ENCODE assay signal across 8 cellular contexts in the genomic region with DNA sequence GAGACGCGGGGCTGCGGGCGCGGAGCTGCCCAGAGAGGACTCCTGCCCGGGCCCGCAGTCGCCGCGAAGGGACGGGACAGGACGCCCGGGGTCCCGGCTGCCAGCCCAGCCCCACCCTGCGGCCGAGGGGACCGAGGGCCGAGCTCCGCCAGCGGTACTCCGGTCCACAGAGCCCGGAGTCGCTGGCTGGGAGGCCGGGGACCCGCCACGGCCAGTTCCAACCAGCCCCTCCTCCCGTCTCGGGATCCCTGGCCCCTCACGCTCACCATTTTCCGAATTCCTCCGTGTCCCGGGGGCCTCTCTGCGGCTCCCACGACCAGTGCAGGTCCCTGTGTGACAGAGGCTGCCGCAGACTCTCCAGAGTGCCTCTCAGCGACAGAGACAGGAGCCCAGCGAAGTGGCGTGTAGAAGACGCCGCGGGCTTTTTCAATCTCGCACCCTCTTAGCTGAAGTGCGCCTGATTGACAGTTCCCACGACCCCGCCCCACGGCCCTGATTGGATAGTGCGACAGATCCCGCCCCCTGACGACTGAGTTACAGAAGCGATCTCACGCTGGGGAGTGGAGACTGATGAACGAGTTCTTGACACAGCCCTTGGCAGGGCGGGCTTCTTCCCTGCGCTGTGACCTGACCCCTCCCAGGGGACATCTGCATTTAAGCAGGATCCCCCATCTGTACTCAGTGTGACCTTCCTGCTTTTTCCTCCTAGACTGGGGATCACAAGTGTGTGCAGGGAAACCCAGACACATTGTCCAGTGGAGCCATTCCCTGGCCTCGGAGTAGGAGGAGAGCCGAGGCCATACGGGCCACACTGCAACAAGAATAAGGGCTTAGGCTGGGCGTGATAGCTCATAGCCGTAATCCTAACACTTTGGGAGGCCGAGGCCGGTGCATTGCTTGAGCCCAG. TPM values are rescaled to one million over a fixed set of nuclear protein-coding genes. Genes with fewer than 3 reads are reported as not detected.
A peak's percentile ranks its signal among the peaks of the same experiment; 100 is the strongest.
DNase-seq lines count a peak whose midpoint lies in the region; ATAC-seq and TF ChIP-seq lines count a peak whose summit lies in the region.

No MANE protein-coding gene starts in this region.

- H3K27ac ChIP-seq in MM.1S (ENCODE audit: low read length) (no peak overlapping the region), ovary (no peak overlapping the region), thymus (ENCODE audit: low read depth) (no peak overlapping the region)

- no peak for TF ChIP-seq EP300 in ovary (IDR thresholded peaks at IDR 0.05)

- no peak for TF ChIP-seq POLR2A in ovary (IDR thresholded peaks at IDR 0.05)

- DNase-seq in COR-L47 (lab: John Stamatoyannopoulos, UW) (peak; percentile 94), MM.1S (peak; percentile 85), SKM-1 treated with dmso at 0.1 percent for 144 hours (lab: John Stamatoyannopoulos, UW; ENCODE audit: unreplicated experiment) (peak; percentile 94), Right ventricle myocardium inferior (ENCODE audit: missing footprints) (peak; percentile 96), ovary (peak; percentile 92 to 96 (median 95))
- peak; percentile 91 for DNase-seq in activated naive CD8-positive, alpha-beta T cell treated with anti-CD3 and anti-CD28 coated beads for 36 hours

- H3K9ac ChIP-seq in MM.1S (ENCODE audit: low read length): peak overlapping the region; percentile 30; the same call in 1 of the 2 replicates

- peak overlapping the region; percentile 69 for H2AFZ ChIP-seq in MM.1S (ENCODE audit: low read length)

- peak overlapping the region; percentile 94 for H3K4me3 Mint-ChIP-seq in activated naive CD8-positive, alpha-beta T cell treated with anti-CD3 and anti-CD28 coated beads for 36 hours

- H3K9me3 ChIP-seq in MM.1S (replicated peaks; ENCODE audit: insufficient read depth, low read length): no peaks in the 10 kb centered on the region
- no peaks in the 10 kb centered on the region for H3K9me3 ChIP-seq in ovary
- H3K9me3 ChIP-seq in thymus (ENCODE audit: control insufficient read depth): no peaks in the 10 kb centered on the region

- H3K27ac Mint-ChIP-seq in activated naive CD8-positive, alpha-beta T cell treated with anti-CD3 and anti-CD28 coated beads for 36 hours: peak overlapping the region; percentile 79

- H3K4me3 ChIP-seq in MM.1S (ENCODE audit: low read length): peak overlapping the region; percentile 65
- H3K4me3 ChIP-seq in ovary: peak overlapping the region; percentile 61
- peak overlapping the region; percentile 63 for H3K4me3 ChIP-seq in thymus (ENCODE audit: low read length)

- ATAC-seq in GM21737 (IDR thresholded peaks at IDR 0.05; ENCODE audit: unreplicated experiment) (peak; percentile 92), Right ventricle myocardium inferior (peak; percentile 100)

- TF ChIP-seq CTCF in MM.1S (IDR thresholded peaks at IDR 0.05; ENCODE audit: low read length): no peak
- TF ChIP-seq CTCF in ovary (IDR thresholded peaks at IDR 0.05): no peak

- H3K4me1 Mint-ChIP-seq in activated naive CD8-positive, alpha-beta T cell treated with anti-CD3 and anti-CD28 coated beads for 36 hours: peaks cover 14% of the 10 kb centered on the region

- no peaks in the 10 kb centered on the region for H3F3A ChIP-seq in MM.1S (ENCODE audit: insufficient read depth, low read length)

- H3K27me3 Mint-ChIP-seq in activated naive CD8-positive, alpha-beta T cell treated with anti-CD3 and anti-CD28 coated beads for 36 hours: peaks cover 62% of the 10 kb centered on the region

- intact Hi-C loops in Right ventricle myocardium inferior (cut with DNase I) (loop anchor here (1.0 kb wide), 1 partner anchor 44 kb away; a partner anchor contains a TSS), ovary (cut with DNase I) (no loop called here)

- WGBS in ovary, 3 donors: 2 to 3% (median 2%) methylated on average over 47 to 61 of the region's 61 CpGs
- 7% methylated on average over 61 of the region's 61 CpGs for WGBS in thymus

- H4K20me1 ChIP-seq in MM.1S (ENCODE audit: insufficient read depth, low read length): no peaks in the 10 kb centered on the region

- no peaks in the 10 kb centered on the region for H3K79me2 ChIP-seq in MM.1S (ENCODE audit: low read length)

- no peaks in the 10 kb centered on the region for H3K9me2 ChIP-seq in MM.1S (replicated peaks; ENCODE audit: insufficient read depth, low read length)

- peak overlapping the region; percentile 64 for H3K4me2 ChIP-seq in MM.1S (ENCODE audit: low read depth, low read length)

- peaks cover 1% of the 10 kb centered on the region for H3K36me3 Mint-ChIP-seq in activated naive CD8-positive, alpha-beta T cell treated with anti-CD3 and anti-CD28 coated beads for 36 hours

- H3K4me1 ChIP-seq in MM.1S (ENCODE audit: low read length) (no peaks in the 10 kb centered on the region), ovary (ENCODE audit: insufficient read depth) (no peaks in the 10 kb centered on the region), thymus (ENCODE audit: control insufficient read depth, insufficient read depth, low read length) (peaks cover 15% of the 10 kb centered on the region)

- H3K27me3 ChIP-seq in MM.1S (replicated peaks; ENCODE audit: insufficient read depth, low read length): no peaks in the 10 kb centered on the region
- no peaks in the 10 kb centered on the region for H3K27me3 ChIP-seq in ovary
- H3K27me3 ChIP-seq in thymus (ENCODE audit: control insufficient read depth, insufficient read depth): no peaks in the 10 kb centered on the region

- no peaks in the 10 kb centered on the region for H3K9me3 Mint-ChIP-seq in activated naive CD8-positive, alpha-beta T cell treated with anti-CD3 and anti-CD28 coated beads for 36 hours

- H3K36me3 ChIP-seq in MM.1S (replicated peaks; ENCODE audit: insufficient read depth, low read length) (no peaks in the 10 kb centered on the region), ovary (no peaks in the 10 kb centered on the region), thymus (ENCODE audit: control insufficient read depth, insufficient read depth) (no peaks in the 10 kb centered on the region)

RNA-seq across cellular contexts. Expression of a gene that starts 44.0 kb away (rescaled TPM):
- total RNA-seq in activated naive CD8-positive, alpha-beta T cell treated with anti-CD3 and anti-CD28 coated beads for 36 hours: 1 to 10 TPM; 2.2 to 3.6 TPM
- total RNA-seq in Right ventricle myocardium inferior: 4.2 TPM
- 10 to 100 TPM in 1 of 7 donors, 1 to 10 TPM in 6; 4.9 to 12.1 (median 8.6) TPM for total RNA-seq in ovary
- 1 to 10 TPM; 3.8 to 5.9 TPM for polyA plus RNA-seq in ovary
- 5.6 TPM for polyA plus RNA-seq in thymus
